Comparison of ENCODE assay signal across 25 cellular contexts in the genomic region with DNA sequence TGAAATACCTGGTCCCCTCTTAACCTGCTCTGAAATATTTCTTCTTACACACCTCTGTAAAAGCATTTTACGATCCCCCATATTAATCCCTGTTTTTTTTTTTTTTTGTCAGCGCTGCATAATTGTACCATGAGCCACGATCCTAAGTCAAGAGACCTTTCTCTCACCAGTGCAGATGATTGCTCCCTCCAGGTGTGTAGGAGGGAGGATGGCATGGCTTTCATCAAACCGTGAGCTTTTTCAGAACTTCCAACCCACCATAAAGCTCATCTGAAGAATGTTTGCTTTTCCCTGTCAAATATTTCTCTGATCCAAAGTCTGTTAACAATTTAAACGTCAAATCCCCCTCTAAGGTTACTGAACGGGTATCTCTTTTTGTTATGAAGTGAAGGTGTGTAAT.
"Had no signal": no experiment of that assay in that cellular context is flagged by ENCODE, and none has a peak within 500 bp of the region (broad histone marks: within the 10 kb centered on the region; RNA-seq: fewer than 3 reads in every experiment).

No MANE protein-coding gene starts in this region.

- H3K36me3 ChIP-seq: neutrophil, pancreas, right atrium auricular region, suprapubic skin, transverse colon, upper lobe of right lung, uterus had no signal

- H3K36me3 Mint-ChIP-seq: memory B cell; naive B cell; natural killer cell treated with Interleukin-12 subunit alpha and Interleukin-12 subunit beta and Interleukin-15 and Interleukin-18, amount 100 ng/mL, for 72 hours had no signal

- H3K27me3 ChIP-seq: pancreas, right atrium auricular region, suprapubic skin, uterus had no signal

- H3K4me1 Mint-ChIP-seq: memory B cell, naive B cell had no signal

- H3K4me3 ChIP-seq: dorsolateral prefrontal cortex, lung, mucosa of descending colon, pancreas, right atrium auricular region, smooth muscle cell, suprapubic skin, transverse colon, upper lobe of right lung, uterus had no signal

- H3K27ac Mint-ChIP-seq: memory B cell; natural killer cell treated with Interleukin-12 subunit alpha and Interleukin-12 subunit beta and Interleukin-15 and Interleukin-18, amount 100 ng/mL, for 72 hours; progenitor cell of endocrine pancreas had no signal

- H3K9me3 ChIP-seq: mucosa of descending colon, neutrophil, pancreas, right atrium auricular region, suprapubic skin, transverse colon, upper lobe of right lung, uterus had no signal

- H3K27ac ChIP-seq: dorsolateral prefrontal cortex, neutrophil, pancreas, right atrium auricular region, suprapubic skin, transverse colon, upper lobe of right lung, uterus had no signal

- H3K4me2 ChIP-seq: smooth muscle cell had no signal

- DNase-seq: cortex of kidney; dorsolateral prefrontal cortex; effector CD4-positive, alpha-beta T cell; kidney; mucosa of descending colon; naive B cell; pancreas; stimulated activated CD4-positive, alpha-beta T cell treated with anti-CD3 and anti-CD28 coated beads, Interleukin-12 subunit alpha, Interleukin-12 subunit beta, amount 100 ng/mL, for 4 hours; stimulated activated CD4-positive, alpha-beta T cell treated with anti-CD3 and anti-CD28 coated beads, Interleukin-1b, Interleukin-23, amount 100 ng/mL, for 48 hours; stimulated activated CD4-positive, alpha-beta T cell treated with anti-CD3 and anti-CD28 coated beads, Interleukin-4, amount 100 ng/mL, for 1 hour; stimulated activated CD8-positive, alpha-beta memory T cell treated with anti-CD3 and anti-CD28 coated beads, Interleukin-4, amount 100 ng/mL, for 48 hours; stimulated activated naive CD4-positive, alpha-beta T cell; stimulated activated naive CD8-positive, alpha-beta T cell treated with anti-CD3 and anti-CD28 coated beads, Interleukin-15, amount 100 ng/mL, for 72 hours; transverse colon; upper lobe of right lung; uterus had no signal

- H3K4me1 ChIP-seq: pancreas, right atrium auricular region, suprapubic skin, upper lobe of right lung, uterus had no signal

- H3K9me3 Mint-ChIP-seq: memory B cell; natural killer cell treated with Interleukin-12 subunit alpha and Interleukin-12 subunit beta and Interleukin-15 and Interleukin-18, amount 100 ng/mL, for 72 hours; neural crest cell; stimulated activated naive CD8-positive, alpha-beta T cell treated with anti-CD3 and anti-CD28 coated beads, Interleukin-15, amount 100 ng/mL, for 72 hours had no signal

- H3K4me3 Mint-ChIP-seq: memory B cell; naive B cell; natural killer cell treated with Interleukin-12 subunit alpha and Interleukin-12 subunit beta and Interleukin-15 and Interleukin-18, amount 100 ng/mL, for 72 hours; neural crest cell; stimulated activated naive CD8-positive, alpha-beta T cell treated with anti-CD3 and anti-CD28 coated beads, Interleukin-15, amount 100 ng/mL, for 72 hours had no signal
